8 cellular contexts compared by ENCODE assay signal in genomic region chr17:42676424-42677011, GRCh38. TPM values are rescaled to one million over a fixed set of nuclear protein-coding genes. Genes with fewer than 3 reads are reported as not detected.
DNase-seq lines count a peak whose midpoint lies in the region; ATAC-seq and TF ChIP-seq lines count a peak whose summit lies in the region.

TSS of gene PLEKHH3 (minus strand) at chr17:42676994. CDS start at chr17:42676563, 431 bp downstream.

- H3K4me1 Mint-ChIP-seq in activated naive CD8-positive, alpha-beta T cell treated with anti-CD3 and anti-CD28 coated beads for 36 hours: peaks cover 38% of the 10 kb centered on the region

- H3K27ac ChIP-seq in hepatocyte (peak within 1 kb of the TSS; percentile 98), skeletal muscle tissue (ENCODE audit: low read depth, low read length) (peak within 1 kb of the TSS; percentile 97)

- peak within 1 kb of the TSS; percentile 94 to 97 (median 95) for H3K9ac ChIP-seq in skeletal muscle tissue (ENCODE audit: low read depth in 1 of 3, low read length in 3 of 3)

- H2AFZ ChIP-seq in hepatocyte: peak within 1 kb of the TSS; percentile 64

- peaks cover 61% of the 10 kb centered on the region for H3K27me3 Mint-ChIP-seq in activated naive CD8-positive, alpha-beta T cell treated with anti-CD3 and anti-CD28 coated beads for 36 hours

- peak within 1 kb of the TSS; percentile 78 for H3K4me3 Mint-ChIP-seq in activated naive CD8-positive, alpha-beta T cell treated with anti-CD3 and anti-CD28 coated beads for 36 hours

- H3K9me3 ChIP-seq in hepatocyte (ENCODE audit: low read depth): no peaks in the 10 kb centered on the region
- no peaks in the 10 kb centered on the region for H3K9me3 ChIP-seq in skeletal muscle tissue (ENCODE audit: control insufficient read depth in 3 of 3, low read length in 3 of 3)

- H3K36me3 Mint-ChIP-seq in activated naive CD8-positive, alpha-beta T cell treated with anti-CD3 and anti-CD28 coated beads for 36 hours: no peaks in the 10 kb centered on the region

- peaks cover 20% of the 10 kb centered on the region for H4K20me1 ChIP-seq in hepatocyte (ENCODE audit: insufficient read depth, poor library complexity, severe bottlenecking)

- no peaks in the 10 kb centered on the region for H3K9me2 ChIP-seq in hepatocyte (replicated peaks; ENCODE audit: insufficient read depth)

- peak within 1 kb of the TSS; percentile 95 for H3K4me2 ChIP-seq in hepatocyte

- H3K4me1 ChIP-seq in hepatocyte (ENCODE audit: insufficient read depth): peaks cover 43% of the 10 kb centered on the region
- peaks cover 49 to 73% (median 49%) of the 10 kb centered on the region in 3 donors for H3K4me1 ChIP-seq in skeletal muscle tissue (ENCODE audit: control insufficient read depth in 3 of 3, insufficient read depth in 3 of 3, low read length in 3 of 3)

- H3K79me2 ChIP-seq in hepatocyte: peaks cover 30% of the 10 kb centered on the region

- 1% methylated on average over 23 of the region's 51 CpGs for WGBS in hepatocyte (ENCODE audit: low lambda C conversion rate, missing lambda C conversion rate)

- no peaks in the 10 kb centered on the region for H3K9me3 Mint-ChIP-seq in activated naive CD8-positive, alpha-beta T cell treated with anti-CD3 and anti-CD28 coated beads for 36 hours

- no peaks in the 10 kb centered on the region for H3K36me3 ChIP-seq in hepatocyte (replicated peaks; ENCODE audit: insufficient read depth, low read depth)
- peaks cover 17 to 21% (median 20%) of the 10 kb centered on the region in 3 donors for H3K36me3 ChIP-seq in skeletal muscle tissue (ENCODE audit: control insufficient read depth in 3 of 3, insufficient read depth in 3 of 3, low read length in 3 of 3)

- DNase-seq in GM12864 (ENCODE audit: low read depth): no peak
- DNase-seq in NAMALWA (ENCODE audit: low spot score): peak; percentile 60
- no peak for DNase-seq in activated naive CD8-positive, alpha-beta T cell treated with anti-CD3 and anti-CD28 coated beads for 36 hours
- no peak for DNase-seq in hepatocyte (ENCODE audit: low spot score)

- H3K27me3 ChIP-seq in hepatocyte (no peaks in the 10 kb centered on the region), skeletal muscle tissue (ENCODE audit: control insufficient read depth in 3 of 3, insufficient read depth in 3 of 3, low read length in 3 of 3) (no peaks in the 10 kb centered on the region)

- TF ChIP-seq CTCF in GM12864 (IDR thresholded peaks at IDR 0.05; ENCODE audit: low read depth, low read length, missing control alignments) (peak; percentile 11), hepatocyte (IDR thresholded peaks at IDR 0.05; ENCODE audit: poor library complexity) (peak; percentile 9)

- ATAC-seq in HG03095 (IDR thresholded peaks at IDR 0.05; ENCODE audit: unreplicated experiment) (no peak), GM21515 (IDR thresholded peaks at IDR 0.05; ENCODE audit: unreplicated experiment) (no peak), GM19452 (IDR thresholded peaks at IDR 0.05; ENCODE audit: unreplicated experiment) (no peak)

- peak within 1 kb of the TSS; percentile 60 for H3K27ac Mint-ChIP-seq in activated naive CD8-positive, alpha-beta T cell treated with anti-CD3 and anti-CD28 coated beads for 36 hours

- peak within 1 kb of the TSS; percentile 99 for H3K4me3 ChIP-seq in GM12864 (ENCODE audit: low read depth, low read length)
- H3K4me3 ChIP-seq in hepatocyte: peak within 1 kb of the TSS; percentile 84
- peak within 1 kb of the TSS; percentile 90 to 94 (median 93) for H3K4me3 ChIP-seq in skeletal muscle tissue (ENCODE audit: low read length in 3 of 3)

RNA-seq across cellular contexts. Expression of gene PLEKHH3, which starts in this region (rescaled TPM):
- total RNA-seq in activated naive CD8-positive, alpha-beta T cell treated with anti-CD3 and anti-CD28 coated beads for 36 hours: under 1 TPM; 0.85 to 0.90 TPM
- total RNA-seq in hepatocyte: 16.9 and 20.5 TPM in 2 replicates
- polyA plus RNA-seq in hepatocyte: 30.9 and 33.7 TPM in 2 replicates
- total RNA-seq in skeletal muscle tissue: 20.4 TPM
